20 cellular contexts compared by ENCODE assay signal in genomic region chr14:81669308-81669707, GRCh38.
"Had no signal": no experiment of that assay in that cellular context is flagged by ENCODE, and none has a peak within 500 bp of the region (broad histone marks: within the 10 kb centered on the region; RNA-seq: fewer than 3 reads in every experiment).

No MANE protein-coding gene starts in this region.

- H3K4me1 ChIP-seq: esophagus muscularis mucosa, left lung, sigmoid colon had no signal

- ATAC-seq: activated CD4-positive, CD25-positive, alpha-beta regulatory T cell treated with anti-CD3 and anti-CD28 coated beads, Interleukin-2, amount 50 U/mL, for 24 hours; left lung; mucosa of descending colon; naive thymus-derived CD4-positive, alpha-beta T cell; stimulated activated naive CD8-positive, alpha-beta T cell treated with anti-CD3 and anti-CD28 coated beads, Interleukin-15, amount 100 ng/mL, for 72 hours had no signal

- H3K27me3 ChIP-seq: esophagus muscularis mucosa, left lung, ovary, sigmoid colon had no signal

- H3K4me1 Mint-ChIP-seq: activated naive CD8-positive, alpha-beta T cell treated with anti-CD3 and anti-CD28 coated beads, Interleukin-2, amount 10 ng/mL, durations not matched to agents 7 days and 5 days; memory B cell; naive thymus-derived CD4-positive, alpha-beta T cell; stimulated activated naive CD8-positive, alpha-beta T cell treated with anti-CD3 and anti-CD28 coated beads, Interleukin-15, amount 100 ng/mL, for 72 hours had no signal

- H3K9me3 Mint-ChIP-seq: activated naive CD8-positive, alpha-beta T cell treated with anti-CD3 and anti-CD28 coated beads, Interleukin-2, amount 10 ng/mL, durations not matched to agents 7 days and 5 days; memory B cell had no signal

- H3K27me3 Mint-ChIP-seq: activated naive CD8-positive, alpha-beta T cell treated with anti-CD3 and anti-CD28 coated beads, Interleukin-2, amount 10 ng/mL, durations not matched to agents 7 days and 5 days; brain; memory B cell; stimulated activated naive CD8-positive, alpha-beta T cell treated with anti-CD3 and anti-CD28 coated beads, Interleukin-15, amount 100 ng/mL, for 72 hours; type B pancreatic cell had no signal

- H3K36me3 Mint-ChIP-seq: activated naive CD8-positive, alpha-beta T cell treated with anti-CD3 and anti-CD28 coated beads, Interleukin-2, amount 10 ng/mL, durations not matched to agents 7 days and 5 days; brain; memory B cell; naive thymus-derived CD4-positive, alpha-beta T cell; type B pancreatic cell had no signal

- H3K27ac Mint-ChIP-seq: activated naive CD8-positive, alpha-beta T cell treated with anti-CD3 and anti-CD28 coated beads, Interleukin-2, amount 10 ng/mL, durations not matched to agents 7 days and 5 days; activated T-helper 1 cell treated with anti-CD3 and anti-CD28 coated beads, Interleukin-12 subunit alpha, Interleukin-12 subunit beta, Interleukin-2, Interleukin-4 antibody, amounts not matched to agents 30 ng/mL and 10 ng/mL and 1 ng/mL, durations not matched to agents 14 hours and 24 hours and 36 hours; brain; memory B cell; naive thymus-derived CD4-positive, alpha-beta T cell; stimulated activated naive CD8-positive, alpha-beta T cell treated with anti-CD3 and anti-CD28 coated beads, Interleukin-15, amount 100 ng/mL, for 72 hours; type B pancreatic cell had no signal

- H3K36me3 ChIP-seq: esophagus muscularis mucosa, left lung, ovary, sigmoid colon had no signal

- DNase-seq: activated CD4-positive, alpha-beta T cell treated with anti-CD3 and anti-CD28 coated beads, Interleukin-2, amount 50 U/mL, for 1 hour; activated CD8-positive, alpha-beta memory T cell treated with anti-CD3 and anti-CD28 coated beads for 24 hours; activated naive CD8-positive, alpha-beta T cell treated with anti-CD3 and anti-CD28 coated beads, Interleukin-2, amount 10 ng/mL, durations not matched to agents 7 days and 5 days; central memory CD4-positive, alpha-beta T cell; cortex of kidney; effector CD4-positive, alpha-beta T cell; hippocampal formation; naive thymus-derived CD4-positive, alpha-beta T cell; ovary; sigmoid colon; stimulated activated CD4-positive, alpha-beta T cell treated with anti-CD3 and anti-CD28 coated beads, Interleukin-1b, Interleukin-23, amount 100 ng/mL, for 48 hours; stimulated activated naive CD8-positive, alpha-beta T cell treated with anti-CD3 and anti-CD28 coated beads, Interleukin-15, amount 100 ng/mL, for 72 hours had no signal

- H3K4me3 Mint-ChIP-seq: activated naive CD8-positive, alpha-beta T cell treated with anti-CD3 and anti-CD28 coated beads, Interleukin-2, amount 10 ng/mL, durations not matched to agents 7 days and 5 days; activated T-helper 1 cell treated with anti-CD3 and anti-CD28 coated beads, Interleukin-12 subunit alpha, Interleukin-12 subunit beta, Interleukin-2, Interleukin-4 antibody, amounts not matched to agents 30 ng/mL and 10 ng/mL and 1 ng/mL, durations not matched to agents 14 hours and 24 hours and 36 hours; brain; memory B cell; naive thymus-derived CD4-positive, alpha-beta T cell; stimulated activated naive CD8-positive, alpha-beta T cell treated with anti-CD3 and anti-CD28 coated beads, Interleukin-15, amount 100 ng/mL, for 72 hours; type B pancreatic cell had no signal

- H3K4me3 ChIP-seq: esophagus muscularis mucosa, left lung, mucosa of descending colon, ovary, sigmoid colon had no signal

- H3K9me3 ChIP-seq: esophagus muscularis mucosa had no signal
